In genomic region chr5:113581388-113581787, GRCh38 we compare ENCODE assay signal across 26 cellular contexts.
"Had no signal": no experiment of that assay in that cellular context is flagged by ENCODE, and none has a peak within 500 bp of the region (broad histone marks: within the 10 kb centered on the region; RNA-seq: fewer than 3 reads in every experiment).

No MANE protein-coding gene starts in this region.

- DNase-seq: activated B cell treated with CpG ODN at 0.5 μM for 24 hours; activated CD4-positive, alpha-beta T cell treated with anti-CD3 and anti-CD28 coated beads, Interleukin-2, amount 50 U/mL, for 1 hour; activated naive CD4-positive, alpha-beta T cell; activated T-cell treated with anti-CD3 and anti-CD28 coated beads for 4 hours; activated T-cell treated with anti-CD3 and anti-CD28 coated beads, Interleukin-2, amount 50 U/mL, for 72 hours; dermis blood vessel endothelial cell; effector CD4-positive, alpha-beta T cell; gastrocnemius medialis; glutamatergic neuron; islet precursor cell; left ventricle myocardium inferior; mucosa of descending colon; stimulated activated CD4-positive, alpha-beta T cell treated with anti-CD3 and anti-CD28 coated beads, Interleukin-1b, Interleukin-23, amount 100 ng/mL, for 48 hours; stimulated activated CD4-positive, alpha-beta T cell treated with anti-CD3 and anti-CD28 coated beads, Interleukin-4, amount 100 ng/mL, for 4 hours; stimulated activated CD8-positive, alpha-beta memory T cell treated with anti-CD3 and anti-CD28 coated beads, Interleukin-4, amount 100 ng/mL, for 48 hours; stimulated activated naive CD8-positive, alpha-beta T cell treated with anti-CD3 and anti-CD28 coated beads, Interleukin-15, amount 100 ng/mL, for 72 hours; upper lobe of left lung had no signal

- H3K4me3 ChIP-seq: ascending aorta, esophagus muscularis mucosa, gastrocnemius medialis, left ventricle myocardium inferior, lung, mucosa of descending colon, right atrium auricular region, smooth muscle cell, upper lobe of left lung, vagina had no signal

- ATAC-seq: activated naive CD4-positive, alpha-beta T cell treated with anti-CD3 and anti-CD28 coated beads, Interleukin-2, amount 50 U/mL, for 72 hours; activated T-cell treated with anti-CD3 and anti-CD28 coated beads, Interleukin-2, amount 50 U/mL, for 72 hours; gastrocnemius medialis; mucosa of descending colon; natural killer cell treated with Interleukin-12 subunit alpha and Interleukin-12 subunit beta and Interleukin-15 and Interleukin-18, amount 100 ng/mL, for 72 hours; stimulated activated memory B cell treated with anti-CD40 and anti-IgM and Interleukin-4, amounts not matched to agents 10 μg/mL and 1 μg/mL and 100 μg/mL, for 72 hours; stimulated activated naive CD8-positive, alpha-beta T cell treated with anti-CD3 and anti-CD28 coated beads, Interleukin-15, amount 100 ng/mL, for 72 hours had no signal

- H3K27me3 ChIP-seq: ascending aorta, esophagus muscularis mucosa, gastrocnemius medialis, right atrium auricular region, upper lobe of left lung, vagina had no signal
